In genomic region chr6:134317471-134318131, GRCh38 we compare ENCODE assay signal across 8 cellular contexts. TPM values are rescaled to one million over a fixed set of nuclear protein-coding genes. Genes with fewer than 3 reads are reported as not detected.
DNase-seq lines count a peak whose midpoint lies in the region; ATAC-seq and TF ChIP-seq lines count a peak whose summit lies in the region.

SGK1 (minus strand) TSS chr6:134318112; CDS start chr6:134317460, 652 bp downstream.

- peak within 1 kb of the TSS; percentile 55 for H3K9ac ChIP-seq in SU-DHL-6 (ENCODE audit: low read length)
- peak within 1 kb of the TSS; percentile 21 for H3K9ac ChIP-seq in mammary epithelial cell (ENCODE audit: insufficient read depth, low read length)
- H3K9ac ChIP-seq in iPS-15b (ENCODE audit: low read depth, low read length) = peak within 1 kb of the TSS; percentile 9
- H3K9ac ChIP-seq in rectal smooth muscle tissue (ENCODE audit: low read length) = no peak within 1 kb of the TSS

- H2AFZ ChIP-seq in SU-DHL-6 (ENCODE audit: low read depth, low read length, severe bottlenecking) (peak within 1 kb of the TSS; percentile 94), mammary epithelial cell (ENCODE audit: low read depth, low read length) (peak within 1 kb of the TSS; percentile 87)

- intact Hi-C loops in mammary epithelial cell (cut with micrococcal nuclease) = loop anchor here (5.0 kb wide), 1 partner anchor 140 kb away; no protein-coding TSS in a partner anchor

- H3K4me2 ChIP-seq in SU-DHL-6 (ENCODE audit: low read depth, low read length, poor library complexity, severe bottlenecking) = peak within 1 kb of the TSS; percentile 76
- H3K4me2 ChIP-seq in mammary epithelial cell (ENCODE audit: insufficient read depth, low read depth, low read length) = peak within 1 kb of the TSS; percentile 82

- peak; percentile 78 for DNase-seq in mammary epithelial cell

- dilution Hi-C loops in mammary epithelial cell (cut with HindIII; ENCODE audit: low sequenced_read_pairs) = no loop called here

- 3% methylated on average over 26 of the region's 33 CpGs for WGBS in mammary epithelial cell (ENCODE audit: low coverage, missing lambda C conversion rate)

- H3F3A ChIP-seq in SU-DHL-6 (ENCODE audit: insufficient read depth) = no peaks in the 10 kb centered on the region

- CTCF ChIA-PET in mammary epithelial cell (lab: Charles Lee; ENCODE audit: low non-redundant PET) = interaction anchor here (0.6 to 0.7 kb wide), 5 partner anchors 29 to 678 kb away, joined by 3 to 10 read pairs (median 3); no protein-coding TSS in a partner anchor

- H3K79me2 ChIP-seq in SU-DHL-6 (ENCODE audit: insufficient read depth, low read length) = no peaks in the 10 kb centered on the region
- H3K79me2 ChIP-seq in mammary epithelial cell (ENCODE audit: insufficient read depth, low read length) = no peaks in the 10 kb centered on the region

- H3K27me3 ChIP-seq in SU-DHL-6 (ENCODE audit: low read length) = no peaks in the 10 kb centered on the region
- no peaks in the 10 kb centered on the region for H3K27me3 ChIP-seq in mammary epithelial cell (ENCODE audit: insufficient read depth, low read length)
- H3K27me3 ChIP-seq in iPS-15b (ENCODE audit: control insufficient read depth, insufficient read depth, low read length) = peaks cover 11% of the 10 kb centered on the region
- peaks cover 4% of the 10 kb centered on the region for H3K27me3 ChIP-seq in rectal smooth muscle tissue (ENCODE audit: control insufficient read depth, insufficient read depth, low read length)

- in situ Hi-C loops in mammary epithelial cell (cut with MboI; ENCODE audit: low sequenced_read_pairs in 2 of 2) = no loop called here

- H3K4me1 ChIP-seq in mammary epithelial cell (ENCODE audit: insufficient read depth, low read length) (peaks cover 4% of the 10 kb centered on the region), iPS-15b (ENCODE audit: control insufficient read depth, insufficient read depth, low read length) (peaks cover 13% of the 10 kb centered on the region), rectal smooth muscle tissue (ENCODE audit: control insufficient read depth, insufficient read depth, low read length) (no peaks in the 10 kb centered on the region)

- no peaks in the 10 kb centered on the region for H3K9me2 ChIP-seq in SU-DHL-6 (replicated peaks; ENCODE audit: insufficient read depth, low read length)

- H4K20me1 ChIP-seq in SU-DHL-6 (ENCODE audit: low read depth, low read length) (no peaks in the 10 kb centered on the region), mammary epithelial cell (ENCODE audit: insufficient read depth, low read length) (no peaks in the 10 kb centered on the region)

- peak; percentile 58 for ATAC-seq in GM21619 (IDR thresholded peaks at IDR 0.05; ENCODE audit: unreplicated experiment)
- ATAC-seq in GM19463 (IDR thresholded peaks at IDR 0.05; ENCODE audit: unreplicated experiment) = no peak
- no peak for ATAC-seq in GM21360 (IDR thresholded peaks at IDR 0.05; ENCODE audit: unreplicated experiment)

- H3K4me3 ChIP-seq in SU-DHL-6 (ENCODE audit: insufficient read depth, low read length, poor library complexity, severe bottlenecking) (peak within 1 kb of the TSS; percentile 54), mammary epithelial cell (replicated peaks in 1 of 3; ENCODE audit: insufficient read depth in 1 of 3, low read depth in 2 of 3, low read length in 3 of 3) (peak within 1 kb of the TSS; percentile 45 to 60 (median 52)), iPS-15b (ENCODE audit: low read depth, low read length) (peak within 1 kb of the TSS; percentile 56), rectal smooth muscle tissue (ENCODE audit: low read length) (peak within 1 kb of the TSS; percentile 55)

- H3K36me3 ChIP-seq in SU-DHL-6 (ENCODE audit: low read length) (no peaks in the 10 kb centered on the region), mammary epithelial cell (ENCODE audit: insufficient read depth, low read length) (no peaks in the 10 kb centered on the region), iPS-15b (ENCODE audit: control insufficient read depth, insufficient read depth, low read length) (no peaks in the 10 kb centered on the region), rectal smooth muscle tissue (ENCODE audit: control insufficient read depth, insufficient read depth, low read length) (no peaks in the 10 kb centered on the region)

- no TSS peak for BruUV-seq in mammary epithelial cell (replicated peaks; lab: Mats Ljungman, UMichigan)

- H3K9me3 ChIP-seq in SU-DHL-6 (ENCODE audit: insufficient read depth, low read length) (peaks cover 4% of the 10 kb centered on the region; the same call in 1 of the 2 replicates), mammary epithelial cell (replicated peaks; ENCODE audit: insufficient read depth, low read length) (no peaks in the 10 kb centered on the region), iPS-15b (ENCODE audit: control insufficient read depth, insufficient read depth, low read length) (no peaks in the 10 kb centered on the region)

- H3K27ac ChIP-seq in 22Rv1 (no peak within 1 kb of the TSS), SU-DHL-6 (ENCODE audit: low read depth, low read length) (no peak within 1 kb of the TSS), mammary epithelial cell (ENCODE audit: insufficient read depth, low read depth, low read length) (no peak within 1 kb of the TSS), rectal smooth muscle tissue (ENCODE audit: low read depth, low read length) (no peak within 1 kb of the TSS)

- TF ChIP-seq CTCF in 22Rv1 (IDR thresholded peaks at IDR 0.05) (peak; percentile 27; the same call in 1 of the 2 replicates), SU-DHL-6 (IDR thresholded peaks at IDR 0.05; ENCODE audit: insufficient read depth, low read length, poor library complexity, severe bottlenecking) (no peak), mammary epithelial cell (conservative IDR thresholded peaks at IDR 0.05 in 1 of 2, IDR thresholded peaks at IDR 0.05 in 1 of 2; ENCODE audit: extremely low read depth in 1 of 2, insufficient read depth in 1 of 2, low read depth in 1 of 2, low read length in 2 of 2) (peak in 1 of 2 donors; percentile 2)

RNA-seq across cellular contexts. Expression of gene SGK1, which starts in this region (rescaled TPM):
- 100 to 1,000 TPM in 1 of 2 donors, 10 to 100 TPM in 1; 84.5 to 755 TPM for total RNA-seq in mammary epithelial cell
- polyA plus RNA-seq in mammary epithelial cell = 130 TPM
- polyA minus RNA-seq in mammary epithelial cell = 255 TPM
